14 cellular contexts compared by ENCODE assay signal in the genomic region with DNA sequence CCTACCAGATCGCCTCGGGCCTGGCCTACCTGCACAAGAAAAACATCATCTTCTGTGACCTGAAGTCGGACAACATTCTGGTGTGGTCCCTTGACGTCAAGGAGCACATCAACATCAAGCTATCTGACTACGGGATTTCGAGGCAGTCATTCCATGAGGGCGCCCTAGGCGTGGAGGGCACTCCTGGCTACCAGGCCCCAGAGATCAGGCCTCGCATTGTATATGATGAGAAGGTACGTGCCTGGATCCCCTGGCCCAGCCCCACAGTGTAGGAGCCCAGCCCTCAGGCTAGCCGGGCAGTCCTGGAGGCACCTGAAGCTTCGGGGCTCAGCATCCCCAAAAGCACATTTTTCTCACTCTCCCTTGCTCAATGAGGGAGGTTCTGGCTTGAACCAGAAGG.
"Had no signal": no experiment of that assay in that cellular context is flagged by ENCODE, and none has a peak within 500 bp of the region (broad histone marks: within the 10 kb centered on the region; RNA-seq: fewer than 3 reads in every experiment).

No MANE protein-coding gene starts in this region.

- H3K9me3 ChIP-seq: esophagus squamous epithelium, upper lobe of left lung had no signal

- DNase-seq: activated CD4-positive, alpha-beta T cell treated with anti-CD3 and anti-CD28 coated beads for 36 hours; activated effector memory CD4-positive, alpha-beta T cell treated with anti-CD3 and anti-CD28 coated beads, Interleukin-2, amount 50 U/mL, for 16 hours; activated T-cell treated with anti-CD3 and anti-CD28 coated beads, Interleukin-2, amount 50 U/mL, for 24 hours; esophagus squamous epithelium; hypothalamus; kidney glomerular epithelial cell; nephron progenitor cell; SHP77 treated with DMSO at 0.1 percent for 48 hours; stimulated activated CD4-positive, alpha-beta T cell treated with anti-CD3 and anti-CD28 coated beads, Interleukin-2, amount 100 ng/mL, for 48 hours; stimulated activated naive B cell treated with anti-CD40 and anti-IgM and Interleukin-4, amounts not matched to agents 10 μg/mL and 1 μg/mL and 100 μg/mL, for 72 hours; substantia nigra; T-helper 17 cell; upper lobe of left lung had no signal

- H3K4me3 Mint-ChIP-seq: activated CD4-positive, alpha-beta T cell treated with anti-CD3 and anti-CD28 coated beads for 36 hours; activated T-cell treated with anti-CD3 and anti-CD28 coated beads, Interleukin-2, amount 50 U/mL, for 24 hours; nephron progenitor cell; stimulated activated naive B cell treated with anti-CD40 and anti-IgM and Interleukin-4, amounts not matched to agents 10 μg/mL and 1 μg/mL and 100 μg/mL, for 72 hours; T-helper 17 cell had no signal

- ATAC-seq: activated CD4-positive, alpha-beta T cell treated with anti-CD3 and anti-CD28 coated beads for 36 hours; activated naive CD4-positive, alpha-beta T cell treated with anti-CD3 and anti-CD28 coated beads, Interleukin-2, amount 50 U/mL, for 72 hours; stimulated activated naive B cell treated with anti-CD40 and anti-IgM and Interleukin-4, amounts not matched to agents 10 μg/mL and 1 μg/mL and 100 μg/mL, for 72 hours; T-helper 17 cell had no signal

- H3K36me3 Mint-ChIP-seq: activated naive CD4-positive, alpha-beta T cell treated with anti-CD3 and anti-CD28 coated beads, Interleukin-2, amount 50 U/mL, for 72 hours had no signal

- H3K4me3 ChIP-seq: esophagus squamous epithelium, upper lobe of left lung had no signal

- H3K27me3 ChIP-seq: esophagus squamous epithelium, upper lobe of left lung had no signal

- H3K4me1 ChIP-seq: esophagus squamous epithelium, upper lobe of left lung had no signal

- H3K27ac ChIP-seq: esophagus squamous epithelium, upper lobe of left lung had no signal

- H3K27ac Mint-ChIP-seq: activated CD4-positive, alpha-beta T cell treated with anti-CD3 and anti-CD28 coated beads for 36 hours; activated T-cell treated with anti-CD3 and anti-CD28 coated beads, Interleukin-2, amount 50 U/mL, for 24 hours; nephron progenitor cell; T-helper 17 cell had no signal

- H3K27me3 Mint-ChIP-seq: activated T-cell treated with anti-CD3 and anti-CD28 coated beads, Interleukin-2, amount 50 U/mL, for 24 hours; stimulated activated naive B cell treated with anti-CD40 and anti-IgM and Interleukin-4, amounts not matched to agents 10 μg/mL and 1 μg/mL and 100 μg/mL, for 72 hours had no signal

- H3K4me1 Mint-ChIP-seq: activated CD4-positive, alpha-beta T cell treated with anti-CD3 and anti-CD28 coated beads for 36 hours; stimulated activated naive B cell treated with anti-CD40 and anti-IgM and Interleukin-4, amounts not matched to agents 10 μg/mL and 1 μg/mL and 100 μg/mL, for 72 hours; T-helper 17 cell had no signal

- H3K9me3 Mint-ChIP-seq: activated naive CD4-positive, alpha-beta T cell treated with anti-CD3 and anti-CD28 coated beads, Interleukin-2, amount 50 U/mL, for 72 hours; activated T-cell treated with anti-CD3 and anti-CD28 coated beads, Interleukin-2, amount 50 U/mL, for 24 hours; stimulated activated naive B cell treated with anti-CD40 and anti-IgM and Interleukin-4, amounts not matched to agents 10 μg/mL and 1 μg/mL and 100 μg/mL, for 72 hours had no signal
